In genomic region chr2:146363731-146364130, GRCh38 we compare ENCODE assay signal across 16 cellular contexts.
A peak's percentile ranks its signal among the peaks of the same experiment; 100 is the strongest.
DNase-seq lines count a peak whose midpoint lies in the region; ATAC-seq, FAIRE-seq and TF ChIP-seq lines count a peak whose summit lies in the region.
"Had no signal": no experiment of that assay in that cellular context is flagged by ENCODE, and none has a peak within 500 bp of the region (broad histone marks: within the 10 kb centered on the region; RNA-seq: fewer than 3 reads in every experiment).

No MANE protein-coding gene starts in this region.

- H3K14ac ChIP-seq in IMR-90 (replicated peaks; ENCODE audit: low read depth, low read length) (no peak overlapping the region), mesenchymal stem cell (ENCODE audit: low read length in 2 of 2) (no peak overlapping the region)

- no CpG with 5 or more reads among the region's 1 CpG for WGBS in IMR-90 (ENCODE audit: extremely low coverage in 2 of 2, insufficient read length in 1 of 2), 2 experiments
- WGBS in mesenchymal stem cell: no CpG with 5 or more reads among the region's 1 CpG
- WGBS in thyroid gland, 2 donors: 82 to 84% methylated on average over 1 of the region's 1 CpG

- H3K27me3 ChIP-seq in IMR-90 (ENCODE audit: control insufficient read depth, insufficient read depth, low read length) (no peaks in the 10 kb centered on the region), astrocyte (ENCODE audit: insufficient read depth, low read length) (no peaks in the 10 kb centered on the region), mesenchymal stem cell (ENCODE audit: control insufficient read depth in 1 of 2, insufficient read depth in 1 of 2, low read length in 2 of 2) (no peaks in the 10 kb centered on the region), thyroid gland (no peaks in the 10 kb centered on the region)
- H3K27me3 ChIP-seq: BLaER1 had no signal

- intact Hi-C loops in IMR-90 (cut with micrococcal nuclease) (no loop called here), thyroid gland (cut with DNase I) (no loop called here)

- H3K27me3 Mint-ChIP-seq in astrocyte (ENCODE audit: low read depth, unreplicated experiment): no peaks in the 10 kb centered on the region

- no peak for ATAC-seq in IMR-90 (ENCODE audit: low read depth)
- ATAC-seq in GM21515 (IDR thresholded peaks at IDR 0.05; ENCODE audit: unreplicated experiment): no peak
- ATAC-seq: CD8-positive, alpha-beta T cell had no signal

- H3K9me3 Mint-ChIP-seq in astrocyte (ENCODE audit: unreplicated experiment): no peaks in the 10 kb centered on the region

- H3K9ac ChIP-seq in IMR-90 (ENCODE audit: low read depth, low read length) (no peak overlapping the region), astrocyte (ENCODE audit: low read length) (no peak overlapping the region), mesenchymal stem cell (ENCODE audit: low read length) (no peak overlapping the region)
- H3K9ac ChIP-seq: BLaER1 had no signal

- H3K4ac ChIP-seq in IMR-90 (ENCODE audit: low read depth, low read length): no peak overlapping the region
- H3K4ac ChIP-seq in mesenchymal stem cell (ENCODE audit: low read depth in 1 of 2, low read length in 2 of 2): no peak overlapping the region

- H3K4me2 ChIP-seq in IMR-90 (ENCODE audit: low read depth, low read length) (no peak overlapping the region), astrocyte (ENCODE audit: low read length) (no peak overlapping the region), mesenchymal stem cell (ENCODE audit: low read length, poor library complexity, severe bottlenecking) (no peak overlapping the region)
- H3K4me2 ChIP-seq: BLaER1 had no signal

- H3K79me1 ChIP-seq in IMR-90 (ENCODE audit: low read depth in 1 of 2, low read length in 2 of 2) (no peaks in the 10 kb centered on the region), mesenchymal stem cell (replicated peaks; ENCODE audit: low read length, poor library complexity, severe bottlenecking) (no peaks in the 10 kb centered on the region)

- FAIRE-seq in astrocyte (lab: Jason Lieb, UNC): no peak
- FAIRE-seq: G401.6 had no signal

- H4K20me1 ChIP-seq in IMR-90 (ENCODE audit: insufficient read depth, low read length) (no peaks in the 10 kb centered on the region), astrocyte (ENCODE audit: insufficient read depth, low read length) (no peaks in the 10 kb centered on the region)
- H4K20me1 ChIP-seq: BLaER1 had no signal

- H3K27ac ChIP-seq in IMR-90 (ENCODE audit: insufficient read depth, low read length) (no peak overlapping the region), astrocyte (ENCODE audit: low read depth, low read length) (no peak overlapping the region), mesenchymal stem cell (ENCODE audit: low read length, poor library complexity, severe bottlenecking) (no peak overlapping the region), thyroid gland (no peak overlapping the region)
- H3K27ac ChIP-seq: BLaER1 had no signal

- H3K79me2 ChIP-seq in astrocyte (ENCODE audit: insufficient read depth, low read length): no peaks in the 10 kb centered on the region

- CTCF ChIA-PET in IMR-90 (lab: Yijun Ruan, JAX): no interaction called here

- no TSS peak for BruUV-seq in IMR-90 (replicated peaks; lab: Mats Ljungman, UMichigan)

- no peak overlapping the region for H3K56ac ChIP-seq in IMR-90 (ENCODE audit: extremely low read depth, insufficient read depth, low read length)

- H3K4me3 Mint-ChIP-seq in astrocyte (ENCODE audit: unreplicated experiment): no peak overlapping the region
- H3K4me3 Mint-ChIP-seq: CD8-positive, alpha-beta T cell had no signal

- in situ Hi-C loops in IMR-90 (cut with MboI; ENCODE audit: low sequenced_read_pairs): no loop called here

- H3K4me1 Mint-ChIP-seq in astrocyte (ENCODE audit: low read depth, unreplicated experiment): no peaks in the 10 kb centered on the region

- no peak overlapping the region for H3K18ac ChIP-seq in IMR-90 (ENCODE audit: low read depth, low read length)
- H3K18ac ChIP-seq in mesenchymal stem cell (ENCODE audit: low read depth in 1 of 2, low read length in 2 of 2): no peak overlapping the region

- H2BK20ac ChIP-seq in IMR-90 (ENCODE audit: low read depth, low read length): no peak overlapping the region

- no peak overlapping the region for H4K5ac ChIP-seq in IMR-90 (ENCODE audit: low read depth, low read length)

- TF ChIP-seq CTCF in IMR-90 (conservative IDR thresholded peaks at IDR 0.05; ENCODE audit: low read depth, low read length) (no peak), astrocyte (IDR thresholded peaks at IDR 0.05; ENCODE audit: insufficient read depth, low read depth, low read length) (no peak), thyroid gland (IDR thresholded peaks at IDR 0.05) (no peak)

- no peak for TF ChIP-seq POLR2A in IMR-90 (IDR thresholded peaks at IDR 0.05; ENCODE audit: low read depth, low read length)
- no peak for TF ChIP-seq POLR2A in thyroid gland (IDR thresholded peaks at IDR 0.05)

- no peaks in the 10 kb centered on the region for H3K9me1 ChIP-seq in IMR-90 (ENCODE audit: insufficient read depth, low read length)

- no peak overlapping the region for H2BK15ac ChIP-seq in IMR-90 (ENCODE audit: low read depth, low read length)
- H2BK15ac ChIP-seq in mesenchymal stem cell (ENCODE audit: low read depth, poor library complexity, severe bottlenecking): no peak overlapping the region

- H3K23ac ChIP-seq in IMR-90 (ENCODE audit: low read depth, low read length): no peak overlapping the region
- H3K23ac ChIP-seq in mesenchymal stem cell (ENCODE audit: low read length in 2 of 2): no peak overlapping the region

- H4K91ac ChIP-seq in IMR-90 (ENCODE audit: insufficient read depth, low read depth, low read length): no peak overlapping the region
- no peak overlapping the region for H4K91ac ChIP-seq in mesenchymal stem cell (ENCODE audit: low read length)

- POLR2A ChIA-PET in IMR-90 (lab: Charles Lee; ENCODE audit: unreplicated experiment): no interaction called here

- H4K8ac ChIP-seq in IMR-90 (ENCODE audit: low read depth in 2 of 2, low read length in 2 of 2) (no peak overlapping the region), mesenchymal stem cell (ENCODE audit: low read length) (no peak overlapping the region)

- H2BK120ac ChIP-seq in IMR-90 (ENCODE audit: low read depth, low read length) (no peak overlapping the region), mesenchymal stem cell (ENCODE audit: low read depth, low read length) (no peak overlapping the region)

- no peak overlapping the region for H2AK5ac ChIP-seq in IMR-90 (ENCODE audit: low read depth, low read length)
- no peak overlapping the region for H2AK5ac ChIP-seq in mesenchymal stem cell (ENCODE audit: low read length, severe bottlenecking)

- no peak overlapping the region for H3K27ac Mint-ChIP-seq in astrocyte (ENCODE audit: unreplicated experiment)
- H3K27ac Mint-ChIP-seq: CD8-positive, alpha-beta T cell had no signal

- H3K9me3 ChIP-seq in IMR-90 (ENCODE audit: control insufficient read depth, insufficient read depth, low read length) (no peaks in the 10 kb centered on the region), astrocyte (ENCODE audit: insufficient read depth, low read depth, low read length) (no peaks in the 10 kb centered on the region), mesenchymal stem cell (ENCODE audit: control insufficient read depth, low read length) (no peaks in the 10 kb centered on the region), thyroid gland (no peaks in the 10 kb centered on the region)
- H3K9me3 ChIP-seq: BLaER1 had no signal

- DNase-seq in IMR-90 (peak; percentile 38), astrocyte (ENCODE audit: low read depth) (peak; percentile 5), mesenchymal stem cell (peak; percentile 17), thyroid gland (no peak), MV-4-11 (lab: John Stamatoyannopoulos, UW) (no peak), LoVo (ENCODE audit: low spot score) (no peak)
- DNase-seq: CD8-positive, alpha-beta T cell; KG1; NCI-H1105; NCI-H1694 treated with DMSO at 0.1 percent for 48 hours; NCI-H2107; NCI-H69; SIG-M5 had no signal

- dilution Hi-C loops in IMR-90 (cut with HindIII; ENCODE audit: low sequenced_read_pairs, unreplicated experiment): no loop called here

- no peaks in the 10 kb centered on the region for H3K36me3 Mint-ChIP-seq in astrocyte (ENCODE audit: low read depth, unreplicated experiment)
- H3K36me3 Mint-ChIP-seq: CD8-positive, alpha-beta T cell had no signal

- H3K4me1 ChIP-seq in IMR-90 (ENCODE audit: control insufficient read depth, insufficient read depth, low read length) (no peaks in the 10 kb centered on the region), astrocyte (ENCODE audit: insufficient read depth, low read length) (no peaks in the 10 kb centered on the region), mesenchymal stem cell (ENCODE audit: control insufficient read depth, insufficient read depth, low read depth, low read length) (no peaks in the 10 kb centered on the region), thyroid gland (no peaks in the 10 kb centered on the region)
- H3K4me1 ChIP-seq: BLaER1 had no signal

- no peak overlapping the region for H2AK9ac ChIP-seq in IMR-90 (replicated peaks; ENCODE audit: low read depth, low read length, poor library complexity)

- H3K4me3 ChIP-seq in IMR-90 (ENCODE audit: insufficient read depth, low read depth, low read length): no peak overlapping the region
- no peak overlapping the region for H3K4me3 ChIP-seq in astrocyte (ENCODE audit: insufficient read depth, low read depth, low read length)
- no peak overlapping the region for H3K4me3 ChIP-seq in mesenchymal stem cell (ENCODE audit: insufficient read depth in 1 of 2, low read depth in 1 of 2, low read length in 2 of 2)
- H3K4me3 ChIP-seq in thyroid gland (replicated peaks in 1 of 3): no peak overlapping the region
- H3K4me3 ChIP-seq: BLaER1 had no signal

- H2BK12ac ChIP-seq in mesenchymal stem cell (ENCODE audit: low read length in 2 of 2): no peak overlapping the region

- TF ChIP-seq RAD21 in IMR-90 (IDR thresholded peaks at IDR 0.05; ENCODE audit: low read length): no peak

- no peaks in the 10 kb centered on the region for H3K36me3 ChIP-seq in IMR-90 (ENCODE audit: control insufficient read depth, insufficient read depth, low read length)
- H3K36me3 ChIP-seq in astrocyte (ENCODE audit: insufficient read depth, low read length): no peaks in the 10 kb centered on the region
- H3K36me3 ChIP-seq in mesenchymal stem cell (ENCODE audit: control insufficient read depth in 1 of 2, insufficient read depth in 2 of 2, low read depth in 1 of 2, low read length in 2 of 2): no peaks in the 10 kb centered on the region
- no peaks in the 10 kb centered on the region for H3K36me3 ChIP-seq in thyroid gland
- H3K36me3 ChIP-seq: BLaER1 had no signal

- H2AFZ ChIP-seq in IMR-90 (replicated peaks; ENCODE audit: low read length, poor library complexity): no peak overlapping the region
- H2AFZ ChIP-seq in astrocyte (ENCODE audit: low read depth, low read length): no peak overlapping the region
- no peak overlapping the region for H2AFZ ChIP-seq in mesenchymal stem cell (ENCODE audit: low read depth, low read length)

- H2BK5ac ChIP-seq in IMR-90 (ENCODE audit: low read depth, low read length, poor library complexity, severe bottlenecking) (no peak overlapping the region), mesenchymal stem cell (ENCODE audit: low read depth, low read length, poor library complexity, severe bottlenecking) (no peak overlapping the region)

TF ChIP-seq in IMR-90, 13 proteins besides CTCF, POLR2A, EP300 and RAD21 (continues in another document):
- TF ChIP-seq NFE2L2 (IDR thresholded peaks at IDR 0.05; ENCODE audit: low read depth, low read length): no peak
- TF ChIP-seq RFX5 (IDR thresholded peaks at IDR 0.05; ENCODE audit: low read depth, low read length): no peak
- TF ChIP-seq MAFK (IDR thresholded peaks at IDR 0.05; ENCODE audit: low read depth, low read length): no peak

Comparison
In these comparisons a context has a peak if more than half of its experiments do, and no peak if none do; other contexts are left out.
1. DNase-seq: peak in IMR-90 (single experiment), astrocyte (single experiment) and mesenchymal stem cell (single experiment); none in thyroid gland (0 of 2), MV-4-11 (single experiment) and LoVo (single experiment).